In genomic region chr15:34102175-34102925, GRCh38 we compare ENCODE assay signal across 8 cellular contexts. TPM values are rescaled to one million over a fixed set of nuclear protein-coding genes. Genes with fewer than 3 reads are reported as not detected.
DNase-seq lines count a peak whose midpoint lies in the region; ATAC-seq and TF ChIP-seq lines count a peak whose summit lies in the region.

No MANE protein-coding gene starts in this region.

- intact Hi-C loops in psoas muscle (cut with DNase I), result loop anchor here in 1 of 2 donors (5.0 kb wide), 2 partner anchors 40 to 240 kb away; partner anchors contain the start of genes NOP10 and NUTM1

- peaks cover 13% of the 10 kb centered on the region for H3K4me1 ChIP-seq in SJSA1 (replicated peaks)
- H3K4me1 ChIP-seq in gastroesophageal sphincter, result peaks cover 0 to 46% (median 9%) of the 10 kb centered on the region in 3 donors
- H3K4me1 ChIP-seq in psoas muscle, result peaks cover 32% of the 10 kb centered on the region

- H3K36me3 ChIP-seq in SJSA1 (peaks cover 17% of the 10 kb centered on the region), gastroesophageal sphincter (no peaks in the 10 kb centered on the region), psoas muscle (ENCODE audit: insufficient read depth in 1 of 2, low read depth in 1 of 2) (no peaks in the 10 kb centered on the region)

- H3K27me3 ChIP-seq in SJSA1 (replicated peaks) (no peaks in the 10 kb centered on the region), gastroesophageal sphincter (no peaks in the 10 kb centered on the region), psoas muscle (ENCODE audit: insufficient read depth in 3 of 3, low read length in 2 of 3) (no peaks in the 10 kb centered on the region)

- WGBS in gastroesophageal sphincter (ENCODE audit: low coverage in 1 of 2), 2 donors, result 22 to 27% methylated on average over 27 of the region's 29 CpGs
- 18 to 19% (median 18%) methylated on average over 29 of the region's 29 CpGs for WGBS in psoas muscle, 3 donors

- TF ChIP-seq CTCF in gastroesophageal sphincter (IDR thresholded peaks at IDR 0.05), result no peak
- TF ChIP-seq CTCF in psoas muscle (IDR thresholded peaks at IDR 0.05), result no peak

- H3K9me3 ChIP-seq in SJSA1 (replicated peaks) (no peaks in the 10 kb centered on the region), gastroesophageal sphincter (no peaks in the 10 kb centered on the region), psoas muscle (no peaks in the 10 kb centered on the region)

- no peak for TF ChIP-seq POLR2A in gastroesophageal sphincter (IDR thresholded peaks at IDR 0.05)

- no peak for TF ChIP-seq EP300 in gastroesophageal sphincter (IDR thresholded peaks at IDR 0.05)

- H3K27ac ChIP-seq in SJSA1, result peak overlapping the region; percentile 63
- H3K27ac ChIP-seq in gastroesophageal sphincter, result peak overlapping the region; percentile 66 to 91 (median 88)
- peak overlapping the region; percentile 93 for H3K27ac ChIP-seq in psoas muscle

- DNase-seq in SJSA1 (ENCODE audit: low read depth in 1 of 2, low spot score in 2 of 2), result no peak
- DNase-seq in psoas muscle, result no peak
- DNase-seq in HuH-7 (ENCODE audit: low spot score), result no peak
- DNase-seq in HK-2 (ENCODE audit: unreplicated experiment), result no peak

- ATAC-seq in GM19324 (IDR thresholded peaks at IDR 0.05; ENCODE audit: low FRiP score, unreplicated experiment) (peak; percentile 22), gastroesophageal sphincter (peak; percentile 50), psoas muscle (peak; percentile 52 to 58 (median 54)), HG03460 (IDR thresholded peaks at IDR 0.05; ENCODE audit: unreplicated experiment) (no peak), GM21717 (IDR thresholded peaks at IDR 0.05; ENCODE audit: unreplicated experiment) (no peak)

- H3K4me3 ChIP-seq in SJSA1, result peak overlapping the region; percentile 75
- H3K4me3 ChIP-seq in gastroesophageal sphincter, result peak overlapping the region; percentile 88 to 90
- peak overlapping the region; percentile 93 for H3K4me3 ChIP-seq in psoas muscle

RNA-seq across cellular contexts. Expression of gene PGBD4, which starts 0.5 kb away (rescaled TPM):
- total RNA-seq in SJSA1 (2014; rRNA removed; shearing (Covaris generic)), result 1.5 and 2.5 TPM in 2 replicates
- total RNA-seq in gastroesophageal sphincter (1 to 10 TPM in 3 of 4 donors, under 1 TPM in 1; 0.82 to 1.6 (median 1.4) TPM), psoas muscle (1 to 10 TPM; 1.4 to 2.1 (median 1.8) TPM)
- polyA plus RNA-seq in psoas muscle, result 1 to 10 TPM in 2 of 3 donors, under 1 TPM in 1; 0.70 to 5.0 (median 1.0) TPM

RNA-seq across cellular contexts. Expression of gene EMC7, which starts 0.7 kb away (rescaled TPM):
- total RNA-seq in SJSA1 (2014; rRNA removed; shearing (Covaris generic)), result 27.1 and 42.5 TPM in 2 replicates
- total RNA-seq in gastroesophageal sphincter (10 to 100 TPM; 34.6 to 49.2 (median 43.2) TPM), psoas muscle (10 to 100 TPM; 50.4 to 82.8 (median 65.1) TPM)
- 100 to 1,000 TPM in 2 of 3 donors, 10 to 100 TPM in 1; 99.8 to 128 (median 117) TPM for polyA plus RNA-seq in psoas muscle

Comparison
In these comparisons a context has a peak if more than half of its experiments do, and no peak if none do; other contexts are left out.
1. ATAC-seq: peak in GM19324 (single experiment), gastroesophageal sphincter (single experiment) and psoas muscle (4 of 4); none in HG03460 (single experiment) and GM21717 (single experiment).
2. Peak in every context shown above with its lines, with median percentiles within 50 percentile points of each other: H3K27ac ChIP-seq and H3K4me3 ChIP-seq.